Comparison of ENCODE assay signal across 8 cellular contexts in genomic region chr2:231613655-231614558, GRCh38. TPM values are rescaled to one million over a fixed set of nuclear protein-coding genes. Genes with fewer than 3 reads are reported as not detected.
DNase-seq lines count a peak whose midpoint lies in the region; ATAC-seq, FAIRE-seq and TF ChIP-seq lines count a peak whose summit lies in the region.

No MANE protein-coding gene starts in this region.

- peak; percentile 68 to 83 for TF ChIP-seq POLR2A in gastroesophageal sphincter (IDR thresholded peaks at IDR 0.05)

- no peak for FAIRE-seq in HTR-8/SVneo (lab: Jason Lieb, UNC)

- TF ChIP-seq EP300 in gastroesophageal sphincter (IDR thresholded peaks at IDR 0.05) = no peak

- H3K27ac ChIP-seq in gastroesophageal sphincter (peak overlapping the region; percentile 90 to 100 (median 98)), neutrophil (no peak overlapping the region)

- H3K36me3 ChIP-seq in gastroesophageal sphincter (no peaks in the 10 kb centered on the region), neutrophil (no peaks in the 10 kb centered on the region)

- WGBS in gastroesophageal sphincter (ENCODE audit: low coverage in 1 of 2), 2 donors = 0% methylated on average over 4 to 8 of the region's 86 CpGs

- peaks cover 5 to 50% (median 38%) of the 10 kb centered on the region in 3 donors for H3K4me1 ChIP-seq in gastroesophageal sphincter
- peaks cover 32 to 34% of the 10 kb centered on the region in 2 experiments for H3K4me1 ChIP-seq in neutrophil (ENCODE audit: control insufficient read depth in 1 of 2, insufficient read depth in 1 of 2, low read depth in 1 of 2, low read length in 1 of 2)

- ATAC-seq in GM21381 (IDR thresholded peaks at IDR 0.05; ENCODE audit: unreplicated experiment) (peak; percentile 66), gastroesophageal sphincter (peak; percentile 87)

- DNase-seq in DMS53 (lab: John Stamatoyannopoulos, UW) (peak; percentile 96), HTR-8/SVneo (ENCODE audit: insufficient read length, low spot score) (peak; percentile 80), SHP77 (lab: John Stamatoyannopoulos, UW) (peak; percentile 87 to 89), superior temporal gyrus (ENCODE audit: extremely low spot score) (peak; percentile 90)
- DNase-seq in activated naive CD4-positive, alpha-beta T cell treated with Interleukin-2 at 50 U/mL for 16 hours = peak; percentile 86

- H3K27me3 ChIP-seq in gastroesophageal sphincter (no peaks in the 10 kb centered on the region), neutrophil (peaks cover 49% of the 10 kb centered on the region)

- H3K9me3 ChIP-seq in gastroesophageal sphincter = no peaks in the 10 kb centered on the region
- no peaks in the 10 kb centered on the region for H3K9me3 ChIP-seq in neutrophil

- H3K4me3 ChIP-seq in gastroesophageal sphincter = peak overlapping the region; percentile 12 to 55
- peak overlapping the region; percentile 46 to 62 for H3K4me3 ChIP-seq in neutrophil (ENCODE audit: low read depth in 1 of 2, low read length in 1 of 2)

- TF ChIP-seq CTCF in gastroesophageal sphincter (IDR thresholded peaks at IDR 0.05) (peak in 3 of 4 experiments; percentile 48 to 71 (median 69)), neutrophil (IDR thresholded peaks at IDR 0.05) (no peak)

RNA-seq across cellular contexts. Expression of gene TEX44, which starts 21.2 kb away (rescaled TPM):
- total RNA-seq in gastroesophageal sphincter = not detected
